Comparison of ENCODE assay signal across 35 cellular contexts in the genomic region with DNA sequence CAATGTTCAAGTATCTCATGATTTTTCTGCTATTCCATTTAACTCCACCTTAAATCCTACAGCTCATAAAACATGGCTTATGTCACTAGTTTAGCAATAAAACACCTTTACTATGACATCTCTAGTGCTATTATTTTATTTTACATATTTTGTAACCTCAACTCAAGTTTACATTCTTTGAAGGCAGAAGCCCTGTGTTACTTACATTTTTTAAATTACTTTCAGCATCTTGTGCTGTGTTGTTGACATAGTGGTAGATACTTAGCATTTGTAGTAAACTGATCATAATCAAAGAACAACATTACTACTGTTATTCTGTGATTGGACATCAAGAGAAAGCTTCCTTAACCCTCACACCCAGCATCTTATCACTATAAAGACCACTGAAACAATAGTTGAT.
DNase-seq lines count a peak whose midpoint lies in the region; ATAC-seq, FAIRE-seq and TF ChIP-seq lines count a peak whose summit lies in the region.
"Had no signal": no experiment of that assay in that cellular context is flagged by ENCODE, and none has a peak within 500 bp of the region (broad histone marks: within the 10 kb centered on the region; RNA-seq: fewer than 3 reads in every experiment).

No MANE protein-coding gene starts in this region.

- H4K5ac ChIP-seq in IMR-90 (ENCODE audit: low read depth, low read length), result no peak overlapping the region

- FAIRE-seq in HTR-8/SVneo (lab: Jason Lieb, UNC), result peak; percentile 38
- FAIRE-seq: A204.1, A549, D721Med had no signal

- CTCF ChIA-PET in IMR-90 (lab: Yijun Ruan, JAX), result no interaction called here

- H3K4me3 ChIP-seq in IMR-90 (ENCODE audit: insufficient read depth, low read depth, low read length) (no peak overlapping the region), fibroblast of villous mesenchyme (ENCODE audit: low read depth, low read length) (no peak overlapping the region), SJCRH30 (no peak overlapping the region)
- H3K4me3 ChIP-seq: A549; BLaER1; BLaER1 treated with 17β-estradiol and CSF1 and Interleukin-3, amounts not matched to agents 10 nM and 100 nM had no signal

- intact Hi-C loops in IMR-90 (cut with micrococcal nuclease), result no loop called here

- no peak overlapping the region for H3K4ac ChIP-seq in IMR-90 (ENCODE audit: low read depth, low read length)

- no peak overlapping the region for H2AFZ ChIP-seq in IMR-90 (replicated peaks; ENCODE audit: low read length, poor library complexity)

- no peaks in the 10 kb centered on the region for H3K36me3 Mint-ChIP-seq in T-helper 17 cell (ENCODE audit: low read depth)
- H3K36me3 Mint-ChIP-seq: CD14-positive monocyte; CD4-positive, alpha-beta memory T cell; CD4-positive, CD25-positive, alpha-beta regulatory T cell; CD8-positive, alpha-beta memory T cell; CD8-positive, alpha-beta T cell had no signal

- POLR2A ChIA-PET in IMR-90 (lab: Charles Lee; ENCODE audit: unreplicated experiment), result no interaction called here

- H3K27ac ChIP-seq in IMR-90 (ENCODE audit: insufficient read depth, low read length) (no peak overlapping the region), SJCRH30 (no peak overlapping the region)
- H3K27ac ChIP-seq: 22Rv1; A549; BLaER1; BLaER1 treated with 17β-estradiol and CSF1 and Interleukin-3, amounts not matched to agents 10 nM and 100 nM; C4-2B had no signal

- H3K27me3 ChIP-seq in IMR-90 (ENCODE audit: control insufficient read depth, insufficient read depth, low read length) (no peaks in the 10 kb centered on the region; the same call in 1 of the 2 replicates), SJCRH30 (no peaks in the 10 kb centered on the region)
- H3K27me3 ChIP-seq: BE2C; BLaER1; BLaER1 treated with 17β-estradiol and CSF1 and Interleukin-3, amounts not matched to agents 10 nM and 100 nM had no signal

- no peak for TF ChIP-seq RAD21 in IMR-90 (IDR thresholded peaks at IDR 0.05; ENCODE audit: low read length)

- no peaks in the 10 kb centered on the region for H3K36me3 ChIP-seq in IMR-90 (ENCODE audit: control insufficient read depth, insufficient read depth, low read length)
- H3K36me3 ChIP-seq in SJCRH30, result 0 out of 2 replicates have a peak, but pooled peaks cover 2% of the 10 kb centered on the region
- H3K36me3 ChIP-seq: BE2C; BLaER1; BLaER1 treated with 17β-estradiol and CSF1 and Interleukin-3, amounts not matched to agents 10 nM and 100 nM had no signal

- no peak overlapping the region for H3K4me3 Mint-ChIP-seq in T-helper 17 cell
- H3K4me3 Mint-ChIP-seq: B cell; CD14-positive monocyte; CD4-positive, alpha-beta memory T cell; CD4-positive, alpha-beta T cell; CD4-positive, CD25-positive, alpha-beta regulatory T cell; CD8-positive, alpha-beta memory T cell; CD8-positive, alpha-beta T cell had no signal

- H3K23ac ChIP-seq in IMR-90 (ENCODE audit: low read depth, low read length), result no peak overlapping the region

- no peak overlapping the region for H3K27ac Mint-ChIP-seq in T-helper 17 cell
- H3K27ac Mint-ChIP-seq: B cell; CD14-positive monocyte; CD4-positive, alpha-beta memory T cell; CD4-positive, alpha-beta T cell; CD4-positive, CD25-positive, alpha-beta regulatory T cell; CD8-positive, alpha-beta memory T cell; CD8-positive, alpha-beta T cell had no signal

- H3K4me2 ChIP-seq in IMR-90 (ENCODE audit: low read depth, low read length), result no peak overlapping the region
- H3K4me2 ChIP-seq: A549; BLaER1; BLaER1 treated with 17β-estradiol and CSF1 and Interleukin-3, amounts not matched to agents 10 nM and 100 nM had no signal

- no peak overlapping the region for H2BK15ac ChIP-seq in IMR-90 (ENCODE audit: low read depth, low read length)

- no TSS peak for BruUV-seq in IMR-90 (replicated peaks; lab: Mats Ljungman, UMichigan)

- in situ Hi-C loops in IMR-90 (cut with MboI; ENCODE audit: low sequenced_read_pairs), result no loop called here

- H3K14ac ChIP-seq in IMR-90 (replicated peaks; ENCODE audit: low read depth, low read length), result no peak overlapping the region

- no peak overlapping the region for H2BK120ac ChIP-seq in IMR-90 (ENCODE audit: low read depth, low read length)

- dilution Hi-C loops in IMR-90 (cut with HindIII; ENCODE audit: low sequenced_read_pairs, unreplicated experiment), result no loop called here

- no peaks in the 10 kb centered on the region for H4K20me1 ChIP-seq in IMR-90 (ENCODE audit: insufficient read depth, low read length)
- H4K20me1 ChIP-seq: BLaER1; BLaER1 treated with 17β-estradiol and CSF1 and Interleukin-3, amounts not matched to agents 10 nM and 100 nM had no signal

- no peak overlapping the region; the same call in 1 of the 2 replicates for H3K18ac ChIP-seq in IMR-90 (ENCODE audit: low read depth, low read length)

- H3K4me1 Mint-ChIP-seq in T-helper 17 cell, result no peaks in the 10 kb centered on the region
- H3K4me1 Mint-ChIP-seq: B cell; CD14-positive monocyte; CD4-positive, alpha-beta memory T cell; CD4-positive, CD25-positive, alpha-beta regulatory T cell; CD8-positive, alpha-beta memory T cell had no signal

- H3K56ac ChIP-seq in IMR-90 (ENCODE audit: extremely low read depth, insufficient read depth, low read length), result no peak overlapping the region

- H3K27me3 Mint-ChIP-seq in T-helper 17 cell, result no peaks in the 10 kb centered on the region
- H3K27me3 Mint-ChIP-seq: B cell; CD4-positive, alpha-beta memory T cell; CD4-positive, alpha-beta T cell; CD4-positive, CD25-positive, alpha-beta regulatory T cell; CD8-positive, alpha-beta memory T cell had no signal

- no peak overlapping the region for H4K91ac ChIP-seq in IMR-90 (ENCODE audit: insufficient read depth, low read depth, low read length)

- H3K9me3 ChIP-seq in IMR-90 (ENCODE audit: control insufficient read depth, insufficient read depth, low read length) (no peaks in the 10 kb centered on the region), T-helper 17 cell (ENCODE audit: control insufficient read depth, low read length, poor library complexity, severe bottlenecking) (no peaks in the 10 kb centered on the region), SJCRH30 (replicated peaks) (no peaks in the 10 kb centered on the region)
- H3K9me3 ChIP-seq: A549; BE2C; BLaER1; BLaER1 treated with 17β-estradiol and CSF1 and Interleukin-3, amounts not matched to agents 10 nM and 100 nM; Caco-2 had no signal

- DNase-seq in HTR-8/SVneo (ENCODE audit: insufficient read length, low spot score), result no peak
- no peak for DNase-seq in IMR-90
- peak; percentile 13 for DNase-seq in fibroblast of villous mesenchyme (ENCODE audit: low read depth)
- DNase-seq in T-helper 17 cell, result no peak
- DNase-seq in SJCRH30, result no peak
- DNase-seq: 8988T; ACHN; AML-193; BE2C; C1 segment of cervical spinal cord; Caco-2; Calu3; CD4-positive, alpha-beta memory T cell; CD4-positive, alpha-beta T cell; CD4-positive, CD25-positive, alpha-beta regulatory T cell; CD8-positive, alpha-beta memory T cell; CD8-positive, alpha-beta T cell; COR-L47; DMS 273 treated with DMSO at 0.1 percent for 48 hours; DMS153; DMS53; DMS79; DMS79 treated with DMSO at 0.1 percent for 48 hours; DND-41; EL had no signal

- H3K9me1 ChIP-seq in IMR-90 (ENCODE audit: insufficient read depth, low read length), result no peaks in the 10 kb centered on the region

- H2BK20ac ChIP-seq in IMR-90 (ENCODE audit: low read depth, low read length), result no peak overlapping the region

- no peak overlapping the region for H4K8ac ChIP-seq in IMR-90 (ENCODE audit: low read depth in 2 of 2, low read length in 2 of 2)

- no peak for TF ChIP-seq POLR2A in IMR-90 (IDR thresholded peaks at IDR 0.05; ENCODE audit: low read depth, low read length)

- H3K4me1 ChIP-seq in IMR-90 (ENCODE audit: control insufficient read depth, insufficient read depth, low read length) (peaks cover 4% of the 10 kb centered on the region; the same call in 1 of the 2 replicates), SJCRH30 (peaks cover 10% of the 10 kb centered on the region)
- H3K4me1 ChIP-seq: A549; BE2C; BLaER1; BLaER1 treated with 17β-estradiol and CSF1 and Interleukin-3, amounts not matched to agents 10 nM and 100 nM; Caco-2 had no signal

- H3K79me1 ChIP-seq in IMR-90 (ENCODE audit: low read depth in 1 of 2, low read length in 2 of 2), result no peaks in the 10 kb centered on the region

- no peak overlapping the region for H2AK5ac ChIP-seq in IMR-90 (ENCODE audit: low read depth, low read length)

- TF ChIP-seq CTCF in IMR-90 (conservative IDR thresholded peaks at IDR 0.05; ENCODE audit: low read depth, low read length) (no peak), fibroblast of villous mesenchyme (IDR thresholded peaks at IDR 0.05; ENCODE audit: insufficient read depth, low read depth, low read length) (no peak)

- ATAC-seq in IMR-90 (ENCODE audit: low read depth) (peak; percentile 60; the same call in 1 of the 2 replicates), HG02678 (IDR thresholded peaks at IDR 0.05; ENCODE audit: unreplicated experiment) (no peak), T-helper 17 cell (no peak)
- ATAC-seq: A549; CD8-positive, alpha-beta T cell had no signal

- no peak overlapping the region for H2BK5ac ChIP-seq in IMR-90 (ENCODE audit: low read depth, low read length, poor library complexity, severe bottlenecking)

- no peak overlapping the region for H2AK9ac ChIP-seq in IMR-90 (replicated peaks; ENCODE audit: low read depth, low read length, poor library complexity)

- H3K9ac ChIP-seq in IMR-90 (ENCODE audit: low read depth, low read length), result no peak overlapping the region
- H3K9ac ChIP-seq: BLaER1; BLaER1 treated with 17β-estradiol and CSF1 and Interleukin-3, amounts not matched to agents 10 nM and 100 nM had no signal

TF ChIP-seq in IMR-90, 13 proteins besides CTCF, POLR2A, EP300 and RAD21 (continues in another document):
- TF ChIP-seq RCOR1 (IDR thresholded peaks at IDR 0.05; ENCODE audit: insufficient replicate concordance, low read length), result no peak
- no peak for TF ChIP-seq USF2 (IDR thresholded peaks at IDR 0.05; ENCODE audit: low read depth, low read length)
- TF ChIP-seq FOS (IDR thresholded peaks at IDR 0.05; ENCODE audit: low read depth, low read length), result no peak
- no peak for TF ChIP-seq CEBPB (IDR thresholded peaks at IDR 0.05; ENCODE audit: low read depth, low read length)
- no peak for TF ChIP-seq NFE2L2 (IDR thresholded peaks at IDR 0.05; ENCODE audit: low read depth, low read length)
- TF ChIP-seq CHD1 (IDR thresholded peaks at IDR 0.05; ENCODE audit: low read depth, low read length), result no peak
- TF ChIP-seq BHLHE40 (IDR thresholded peaks at IDR 0.05; ENCODE audit: low read depth, low read length), result no peak
- TF ChIP-seq MAFK (IDR thresholded peaks at IDR 0.05; ENCODE audit: low read depth, low read length), result no peak
